22 cellular contexts compared by ENCODE assay signal in the genomic region with DNA sequence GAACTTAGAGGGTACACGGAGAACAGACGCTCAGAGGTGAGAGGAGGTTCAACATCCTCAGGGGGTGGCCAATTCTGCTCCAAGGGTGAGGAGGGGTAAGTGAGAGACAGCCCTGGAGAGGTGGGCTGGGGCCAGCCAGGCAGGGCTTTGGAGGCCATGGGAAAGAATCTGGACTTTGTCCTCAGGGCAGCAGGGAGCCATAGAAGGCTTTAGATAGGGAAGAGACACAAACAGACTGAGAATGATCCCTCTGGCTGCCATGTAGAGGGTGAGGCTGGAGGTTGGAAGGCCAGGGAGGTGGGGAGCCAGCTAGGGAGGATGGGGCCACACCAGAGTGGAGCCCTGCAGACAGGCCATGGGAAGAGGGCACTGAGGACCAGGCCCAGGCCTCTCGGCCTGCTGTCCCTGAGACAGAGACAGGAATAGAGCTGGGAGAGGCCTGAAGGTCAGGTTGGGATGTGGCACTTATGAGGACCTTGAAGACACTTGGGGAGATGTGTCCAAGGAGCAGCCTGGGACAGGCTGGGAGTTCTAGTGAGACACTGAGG. TPM values are rescaled to one million over a fixed set of nuclear protein-coding genes. Genes with fewer than 3 reads are reported as not detected.
A peak's percentile ranks its signal among the peaks of the same experiment; 100 is the strongest.
DNase-seq lines count a peak whose midpoint lies in the region; ATAC-seq and TF ChIP-seq lines count a peak whose summit lies in the region.
"Had no signal": no experiment of that assay in that cellular context is flagged by ENCODE, and none has a peak within 500 bp of the region (broad histone marks: within the 10 kb centered on the region; RNA-seq: fewer than 3 reads in every experiment).

No MANE protein-coding gene starts in this region.

- no peaks in the 10 kb centered on the region for H3K27me3 ChIP-seq in osteoblast (ENCODE audit: insufficient read depth, low read length)
- H3K27me3 ChIP-seq: cardiac muscle cell, neutrophil, SJSA1 had no signal

- no peak overlapping the region for H3K4me2 ChIP-seq in osteoblast (ENCODE audit: insufficient read depth, low read length)

- no peaks in the 10 kb centered on the region for H3K27me3 Mint-ChIP-seq in natural killer cell (ENCODE audit: low read depth in 2 of 2)
- no peaks in the 10 kb centered on the region for H3K27me3 Mint-ChIP-seq in natural killer cell treated with Interleukin-12 subunit alpha and Interleukin-12 subunit beta and Interleukin-15 and Interleukin-18, amount 100 ng/mL, for 72 hours
- no peaks in the 10 kb centered on the region for H3K27me3 Mint-ChIP-seq in effector memory CD8-positive, alpha-beta T cell

- H3K79me2 ChIP-seq in osteoblast (ENCODE audit: insufficient read depth, low read length) = peaks cover 61% of the 10 kb centered on the region

- H3K9me3 ChIP-seq in osteoblast (ENCODE audit: low read depth, low read length) = no peaks in the 10 kb centered on the region
- H3K9me3 ChIP-seq: neutrophil, SJSA1 had no signal

- H4K20me1 ChIP-seq in osteoblast (ENCODE audit: insufficient read depth, low read length) = peaks cover 51% of the 10 kb centered on the region

- intact Hi-C loops in natural killer cell (cut with micrococcal nuclease) = no loop called here

- no peak for TF ChIP-seq CTCF in natural killer cell (IDR thresholded peaks at IDR 0.05)
- no peak for TF ChIP-seq CTCF in osteoblast (IDR thresholded peaks at IDR 0.05; ENCODE audit: extremely low read depth, low read depth, low read length)

- no peaks in the 10 kb centered on the region for H3K9me3 Mint-ChIP-seq in natural killer cell
- H3K9me3 Mint-ChIP-seq in natural killer cell treated with Interleukin-12 subunit alpha and Interleukin-12 subunit beta and Interleukin-15 and Interleukin-18, amount 100 ng/mL, for 72 hours = no peaks in the 10 kb centered on the region
- H3K9me3 Mint-ChIP-seq in effector memory CD8-positive, alpha-beta T cell = no peaks in the 10 kb centered on the region
- H3K9me3 Mint-ChIP-seq: T-helper 1 cell treated with Interleukin-12 subunit alpha and Interleukin-12 subunit beta and Interleukin-4 antibody, amounts not matched to agents 30 μg/mL and 1 μg/mL, for 36 hours had no signal

- H3K4me1 Mint-ChIP-seq in natural killer cell = peaks cover 48 to 73% of the 10 kb centered on the region in 2 donors
- peaks cover 16 to 38% of the 10 kb centered on the region in 2 donors for H3K4me1 Mint-ChIP-seq in natural killer cell treated with Interleukin-12 subunit alpha and Interleukin-12 subunit beta and Interleukin-15 and Interleukin-18, amount 100 ng/mL, for 72 hours (ENCODE audit: low read depth in 2 of 2)
- peaks cover 20 to 28% of the 10 kb centered on the region in 2 donors for H3K4me1 Mint-ChIP-seq in effector memory CD8-positive, alpha-beta T cell (ENCODE audit: low read depth in 2 of 2)

- no peak for DNase-seq in natural killer cell
- DNase-seq in natural killer cell treated with Interleukin-12 subunit alpha and Interleukin-12 subunit beta and Interleukin-15 and Interleukin-18, amount 100 ng/mL, for 72 hours (ENCODE audit: low spot score) = no peak
- DNase-seq in effector memory CD8-positive, alpha-beta T cell = no peak
- peak; percentile 26 for DNase-seq in osteoblast (ENCODE audit: insufficient read length, low spot score, missing footprints)
- DNase-seq in NCI-H748 treated with DMSO at 0.1 percent for 48 hours (lab: John Stamatoyannopoulos, UW) = no peak
- no peak for DNase-seq in stimulated activated naive CD4-positive, alpha-beta T cell (lab: John Stamatoyannopoulos, UW)
- DNase-seq in NK-92 treated with Interleukin-12 subunit alpha and Interleukin-12 subunit beta, amount 100 ng/mL, for 24 hours (lab: John Stamatoyannopoulos, UW) = no peak
- DNase-seq: activated CD4-positive, alpha-beta T cell treated with anti-CD3 and anti-CD28 coated beads for 48 hours; activated gamma-delta T cell; dermis blood vessel endothelial cell; DMS 273 treated with DMSO at 0.1 percent for 48 hours; H7; head of caudate nucleus; NCI-H1105; NCI-H2081; stimulated activated CD4-positive, alpha-beta T cell treated with anti-CD3 and anti-CD28 coated beads, Interleukin-4, amount 100 ng/mL, for 1 hour had no signal

- H2AFZ ChIP-seq in osteoblast (ENCODE audit: low read length) = no peak overlapping the region

- peak in 1 of 3 donors; percentile 10 for ATAC-seq in natural killer cell
- no peak for ATAC-seq in natural killer cell treated with Interleukin-12 subunit alpha and Interleukin-12 subunit beta and Interleukin-15 and Interleukin-18, amount 100 ng/mL, for 72 hours
- no peak for ATAC-seq in effector memory CD8-positive, alpha-beta T cell (replicated peaks)

- peak overlapping the region; percentile 36 to 61 for H3K27ac Mint-ChIP-seq in natural killer cell
- H3K27ac Mint-ChIP-seq in natural killer cell treated with Interleukin-12 subunit alpha and Interleukin-12 subunit beta and Interleukin-15 and Interleukin-18, amount 100 ng/mL, for 72 hours = no peak overlapping the region
- H3K27ac Mint-ChIP-seq in effector memory CD8-positive, alpha-beta T cell = peak overlapping the region; percentile 81 to 88
- H3K27ac Mint-ChIP-seq: T-helper 1 cell treated with Interleukin-12 subunit alpha and Interleukin-12 subunit beta and Interleukin-4 antibody, amounts not matched to agents 30 μg/mL and 1 μg/mL, for 36 hours had no signal

- no peak overlapping the region for H3K4me3 Mint-ChIP-seq in natural killer cell
- H3K4me3 Mint-ChIP-seq in natural killer cell treated with Interleukin-12 subunit alpha and Interleukin-12 subunit beta and Interleukin-15 and Interleukin-18, amount 100 ng/mL, for 72 hours = no peak overlapping the region
- no peak overlapping the region for H3K4me3 Mint-ChIP-seq in effector memory CD8-positive, alpha-beta T cell
- H3K4me3 Mint-ChIP-seq: T-helper 1 cell treated with Interleukin-12 subunit alpha and Interleukin-12 subunit beta and Interleukin-4 antibody, amounts not matched to agents 30 μg/mL and 1 μg/mL, for 36 hours had no signal

- H3K4me1 ChIP-seq in osteoblast (ENCODE audit: insufficient read depth, low read length) = no peaks in the 10 kb centered on the region
- H3K4me1 ChIP-seq: SJSA1 had no signal

- peaks cover 6% of the 10 kb centered on the region for H3K36me3 Mint-ChIP-seq in natural killer cell
- peaks cover 9% of the 10 kb centered on the region for H3K36me3 Mint-ChIP-seq in natural killer cell treated with Interleukin-12 subunit alpha and Interleukin-12 subunit beta and Interleukin-15 and Interleukin-18, amount 100 ng/mL, for 72 hours
- H3K36me3 Mint-ChIP-seq in effector memory CD8-positive, alpha-beta T cell (ENCODE audit: insufficient read depth) = peaks cover 54% of the 10 kb centered on the region

- no peak overlapping the region for H3K27ac ChIP-seq in osteoblast (ENCODE audit: low read depth, low read length)
- H3K27ac ChIP-seq: cardiac muscle cell, HL-60, neutrophil, SJSA1 had no signal

- H3K4me3 ChIP-seq in osteoblast (ENCODE audit: insufficient read depth, low read length) = no peak overlapping the region
- H3K4me3 ChIP-seq: cardiac muscle cell, SJSA1 had no signal

- peaks cover 40% of the 10 kb centered on the region for H3K36me3 ChIP-seq in osteoblast (ENCODE audit: insufficient read depth, low read length)

RNA-seq across cellular contexts. Expression of gene CCNP, which starts 29.2 kb away (rescaled TPM):
- 1 to 10 TPM; 1.2 to 1.8 (median 1.2) TPM for total RNA-seq in natural killer cell
- total RNA-seq in natural killer cell treated with Interleukin-12 subunit alpha and Interleukin-12 subunit beta and Interleukin-15 and Interleukin-18, amount 100 ng/mL, for 72 hours = under 1 TPM in 1 of 2 donors, not detected in 1; 0.98 TPM
- total RNA-seq in osteoblast = 0.29 TPM in 1 of 2 replicates, not detected in the other
- total RNA-seq: SJSA1, urinary bladder had no signal

RNA-seq across cellular contexts. Expression of gene AKT2, which starts 29.5 kb away (rescaled TPM):
- total RNA-seq in natural killer cell (100 to 1,000 TPM; 234 to 292 (median 261) TPM), osteoblast (115 and 118 TPM in 2 replicates)
- total RNA-seq in natural killer cell treated with Interleukin-12 subunit alpha and Interleukin-12 subunit beta and Interleukin-15 and Interleukin-18, amount 100 ng/mL, for 72 hours = 100 to 1,000 TPM; 131 to 180 TPM

RNA-seq across cellular contexts. Expression of gene TTC9B, which starts 37.5 kb away (rescaled TPM):
- total RNA-seq in natural killer cell (not detected), osteoblast (not detected in 2 replicates)
- total RNA-seq in natural killer cell treated with Interleukin-12 subunit alpha and Interleukin-12 subunit beta and Interleukin-15 and Interleukin-18, amount 100 ng/mL, for 72 hours = not detected
- total RNA-seq: cardiac muscle cell, dermis blood vessel endothelial cell, H7, SJSA1 had no signal

Comparison
In these comparisons a context has a peak if more than half of its experiments do, and no peak if none do; other contexts are left out.
1. H3K27ac Mint-ChIP-seq: peak in natural killer cell (2 of 2) and effector memory CD8-positive, alpha-beta T cell (2 of 2); none in natural killer cell treated with Interleukin-12 subunit alpha and Interleukin-12 subunit beta and Interleukin-15 and Interleukin-18, amount 100 ng/mL, for 72 hours (0 of 2).